In the genomic region with DNA sequence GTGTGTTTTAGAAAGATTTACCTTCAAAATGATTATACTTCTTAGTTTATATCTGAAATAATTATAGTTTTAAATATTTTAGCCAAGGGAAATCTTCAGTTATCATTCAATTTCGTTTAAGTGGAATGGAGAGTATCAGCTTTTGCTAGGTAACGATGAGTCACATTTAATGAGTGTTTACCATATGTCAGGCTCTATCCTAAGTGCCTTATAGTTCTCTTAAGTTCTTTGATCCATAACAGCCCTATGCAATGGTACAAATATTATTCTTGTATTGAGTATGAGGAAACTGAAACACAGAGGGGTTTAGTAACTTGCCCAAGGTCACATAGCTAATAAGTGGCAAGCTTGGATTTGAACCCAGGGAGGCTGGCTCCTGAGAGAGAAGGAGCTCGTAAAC, we compare ENCODE assay signal across 18 cellular contexts.
"Had no signal": no experiment of that assay in that cellular context is flagged by ENCODE, and none has a peak within 500 bp of the region (broad histone marks: within the 10 kb centered on the region; RNA-seq: fewer than 3 reads in every experiment).

No MANE protein-coding gene starts in this region.

- H3K9me3 Mint-ChIP-seq: activated CD8-positive, alpha-beta T cell treated with anti-CD3 and anti-CD28 coated beads for 36 hours; activated naive CD4-positive, alpha-beta T cell treated with anti-CD3 and anti-CD28 coated beads, Interleukin-2, amount 50 U/mL, for 72 hours; activated T-cell treated with anti-CD3 and anti-CD28 coated beads, Interleukin-2, amount 50 U/mL, for 4 hours; endodermal cell had no signal

- H3K4me3 Mint-ChIP-seq: activated CD8-positive, alpha-beta T cell treated with anti-CD3 and anti-CD28 coated beads for 36 hours; activated T-cell treated with anti-CD3 and anti-CD28 coated beads, Interleukin-2, amount 50 U/mL, for 4 hours; endodermal cell had no signal

- H3K27ac Mint-ChIP-seq: activated CD8-positive, alpha-beta T cell treated with anti-CD3 and anti-CD28 coated beads for 36 hours; activated naive CD4-positive, alpha-beta T cell treated with anti-CD3 and anti-CD28 coated beads, Interleukin-2, amount 50 U/mL, for 72 hours; endodermal cell had no signal

- DNase-seq: activated CD4-positive, alpha-beta T cell treated with anti-CD3 and anti-CD28 coated beads for 4 hours; activated CD8-positive, alpha-beta T cell treated with anti-CD3 and anti-CD28 coated beads for 36 hours; activated effector memory CD4-positive, alpha-beta T cell treated with Interleukin-2 at 50 U/mL for 16 hours; activated T-cell treated with anti-CD3 and anti-CD28 coated beads, Interleukin-2, amount 50 U/mL, for 4 hours; dorsolateral prefrontal cortex; endodermal cell; erythroblast; islet precursor cell; midbrain; psoas muscle; right lobe of liver; stimulated activated CD4-positive, alpha-beta T cell treated with anti-CD3 and anti-CD28 coated beads, Interleukin-4, amount 100 ng/mL, for 4 hours; stimulated activated CD8-positive, alpha-beta memory T cell treated with anti-CD3 and anti-CD28 coated beads, Interleukin-4, amount 100 ng/mL, for 48 hours; stimulated activated naive CD4-positive, alpha-beta T cell treated with Interleukin-2 at 50 U/mL for 16 hours; substantia nigra; uterus had no signal

- H3K36me3 Mint-ChIP-seq: activated naive CD4-positive, alpha-beta T cell treated with anti-CD3 and anti-CD28 coated beads, Interleukin-2, amount 50 U/mL, for 72 hours had no signal

- ATAC-seq: activated CD8-positive, alpha-beta T cell treated with anti-CD3 and anti-CD28 coated beads for 36 hours; activated naive CD4-positive, alpha-beta T cell treated with anti-CD3 and anti-CD28 coated beads, Interleukin-2, amount 50 U/mL, for 72 hours; activated T-cell treated with anti-CD3 and anti-CD28 coated beads, Interleukin-2, amount 50 U/mL, for 4 hours; gastroesophageal sphincter; psoas muscle; right lobe of liver had no signal
